ENCODE assay signal across 12 cellular contexts in the genomic region with DNA sequence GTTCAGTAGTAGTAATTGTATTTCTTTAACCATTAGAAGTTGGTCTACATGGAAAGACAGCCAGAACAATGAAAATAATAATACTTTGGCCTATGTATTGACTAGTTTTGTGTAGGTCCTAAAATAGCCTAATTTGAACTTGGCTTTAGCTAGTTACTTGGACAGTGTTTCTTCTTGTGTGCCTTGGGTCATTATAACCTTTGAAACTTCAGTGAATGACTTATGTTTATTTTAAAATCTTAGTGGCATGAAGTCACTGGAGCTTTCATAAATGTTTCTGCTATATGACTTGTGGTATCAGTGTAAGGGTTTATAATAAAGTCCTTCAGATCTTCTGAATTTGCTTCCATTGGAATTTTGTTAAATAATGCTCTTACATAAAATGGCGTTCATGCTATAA. TPM values are rescaled to one million over a fixed set of nuclear protein-coding genes. Genes with fewer than 3 reads are reported as not detected.
A peak's percentile ranks its signal among the peaks of the same experiment; 100 is the strongest.
DNase-seq lines count a peak whose midpoint lies in the region; ATAC-seq and TF ChIP-seq lines count a peak whose summit lies in the region.
"Had no signal": no experiment of that assay in that cellular context is flagged by ENCODE, and none has a peak within 500 bp of the region (broad histone marks: within the 10 kb centered on the region; RNA-seq: fewer than 3 reads in every experiment).

No MANE protein-coding gene starts in this region.

- peaks cover 73% of the 10 kb centered on the region for H3K4me1 Mint-ChIP-seq in activated T-cell treated with anti-CD3 and anti-CD28 coated beads, Interleukin-2, amount 50 U/mL, for 72 hours (ENCODE audit: low read depth)
- H3K4me1 Mint-ChIP-seq in stimulated activated effector memory CD8-positive, alpha-beta T cell treated with anti-CD3 and anti-CD28 coated beads, Interleukin-12 subunit alpha, Interleukin-12 subunit beta, amount 100 ng/mL, for 72 hours, result peaks cover 65% of the 10 kb centered on the region

- H3K4me1 ChIP-seq in OCI-LY1 (ENCODE audit: insufficient read depth, low read length, severe bottlenecking) (peaks cover 65% of the 10 kb centered on the region), colonic mucosa (peaks cover 33% of the 10 kb centered on the region)

- intact Hi-C loops in colonic mucosa (cut with DNase I), result no loop called here

- H3F3A ChIP-seq in OCI-LY1 (ENCODE audit: insufficient read depth, low read length), result no peaks in the 10 kb centered on the region; the same call in 1 of the 2 replicates

- no peak for DNase-seq in activated T-cell treated with anti-CD3 and anti-CD28 coated beads, Interleukin-2, amount 50 U/mL, for 72 hours
- DNase-seq in activated T-cell treated with anti-CD3 and anti-CD28 coated beads for 4 hours (no peak), colonic mucosa (no peak), retina (no peak), HK-2 (ENCODE audit: unreplicated experiment) (no peak)
- no peak for DNase-seq in stimulated activated effector memory CD8-positive, alpha-beta T cell treated with anti-CD3 and anti-CD28 coated beads, Interleukin-12 subunit alpha, Interleukin-12 subunit beta, amount 100 ng/mL, for 72 hours (ENCODE audit: low spot score in 2 of 2)
- DNase-seq: amniotic stem cell, NCI-H1105 treated with DMSO at 0.1 percent for 48 hours, tibial artery had no signal

- peaks cover 13 to 21% of the 10 kb centered on the region in 2 donors for H3K36me3 Mint-ChIP-seq in activated T-cell treated with anti-CD3 and anti-CD28 coated beads, Interleukin-2, amount 50 U/mL, for 72 hours (ENCODE audit: insufficient read depth in 2 of 2)
- H3K36me3 Mint-ChIP-seq in stimulated activated effector memory CD8-positive, alpha-beta T cell treated with anti-CD3 and anti-CD28 coated beads, Interleukin-12 subunit alpha, Interleukin-12 subunit beta, amount 100 ng/mL, for 72 hours, result peaks cover 44% of the 10 kb centered on the region

- H3K4me2 ChIP-seq in OCI-LY1 (ENCODE audit: low read length), result peak overlapping the region; percentile 47

- H3K9me3 ChIP-seq in OCI-LY1 (ENCODE audit: low read length) (no peaks in the 10 kb centered on the region), colonic mucosa (no peaks in the 10 kb centered on the region)
- H3K9me3 ChIP-seq: tibial artery had no signal

- H3K79me2 ChIP-seq in OCI-LY1 (ENCODE audit: insufficient read depth, low read length), result peaks cover 89% of the 10 kb centered on the region

- H3K27me3 ChIP-seq in OCI-LY1 (ENCODE audit: insufficient read depth, low read length) (no peaks in the 10 kb centered on the region), colonic mucosa (no peaks in the 10 kb centered on the region)
- H3K27me3 ChIP-seq: tibial artery had no signal

- H3K36me3 ChIP-seq in OCI-LY1 (ENCODE audit: insufficient read depth, low read length) (peaks cover 45% of the 10 kb centered on the region; the same call in 1 of the 2 replicates), colonic mucosa (no peaks in the 10 kb centered on the region)
- H3K36me3 ChIP-seq: tibial artery had no signal

- no peaks in the 10 kb centered on the region for H4K20me1 ChIP-seq in OCI-LY1 (ENCODE audit: insufficient read depth, low read length)

- peak overlapping the region; percentile 93 for H3K27ac Mint-ChIP-seq in activated T-cell treated with anti-CD3 and anti-CD28 coated beads, Interleukin-2, amount 50 U/mL, for 72 hours
- peak overlapping the region; percentile 75 for H3K27ac Mint-ChIP-seq in stimulated activated effector memory CD8-positive, alpha-beta T cell treated with anti-CD3 and anti-CD28 coated beads, Interleukin-12 subunit alpha, Interleukin-12 subunit beta, amount 100 ng/mL, for 72 hours

- no peak for TF ChIP-seq CTCF in OCI-LY1 (IDR thresholded peaks at IDR 0.05; ENCODE audit: low read length)
- TF ChIP-seq CTCF in colonic mucosa (IDR thresholded peaks at IDR 0.05), result no peak

- H2AFZ ChIP-seq in OCI-LY1 (ENCODE audit: low read length), result no peak overlapping the region

- H3K9ac ChIP-seq in OCI-LY1 (ENCODE audit: low read length) (peak overlapping the region; percentile 10; the same call in 1 of the 2 replicates), colonic mucosa (ENCODE audit: low read depth in 2 of 2, low read length in 2 of 2) (peak overlapping the region in 1 of 2 donors; percentile 60)

- H3K27ac ChIP-seq in OCI-LY1 (ENCODE audit: low read depth, low read length, poor library complexity, severe bottlenecking) (peak overlapping the region; percentile 29), colonic mucosa (peak overlapping the region; percentile 92)
- H3K27ac ChIP-seq: tibial artery had no signal

- no peaks in the 10 kb centered on the region for H3K9me2 ChIP-seq in OCI-LY1 (ENCODE audit: low read depth, low read length)

- H3K4me3 Mint-ChIP-seq in activated T-cell treated with anti-CD3 and anti-CD28 coated beads, Interleukin-2, amount 50 U/mL, for 72 hours, result peak overlapping the region; percentile 45 to 86
- peak overlapping the region; percentile 32 for H3K4me3 Mint-ChIP-seq in stimulated activated effector memory CD8-positive, alpha-beta T cell treated with anti-CD3 and anti-CD28 coated beads, Interleukin-12 subunit alpha, Interleukin-12 subunit beta, amount 100 ng/mL, for 72 hours

- H3K4me3 ChIP-seq in OCI-LY1 (ENCODE audit: low read depth, low read length, poor library complexity, severe bottlenecking) (peak overlapping the region; percentile 16), colonic mucosa (no peak overlapping the region)
- H3K4me3 ChIP-seq: tibial artery had no signal

- peaks cover 0 to 1% of the 10 kb centered on the region in 2 donors for H3K9me3 Mint-ChIP-seq in activated T-cell treated with anti-CD3 and anti-CD28 coated beads, Interleukin-2, amount 50 U/mL, for 72 hours
- no peaks in the 10 kb centered on the region for H3K9me3 Mint-ChIP-seq in stimulated activated effector memory CD8-positive, alpha-beta T cell treated with anti-CD3 and anti-CD28 coated beads, Interleukin-12 subunit alpha, Interleukin-12 subunit beta, amount 100 ng/mL, for 72 hours

- no peaks in the 10 kb centered on the region for H3K27me3 Mint-ChIP-seq in activated T-cell treated with anti-CD3 and anti-CD28 coated beads, Interleukin-2, amount 50 U/mL, for 72 hours (ENCODE audit: low read depth)

- no peak for ATAC-seq in activated T-cell treated with anti-CD3 and anti-CD28 coated beads, Interleukin-2, amount 50 U/mL, for 72 hours (replicated peaks in 1 of 2)
- no peak for ATAC-seq in stimulated activated effector memory CD8-positive, alpha-beta T cell treated with anti-CD3 and anti-CD28 coated beads, Interleukin-12 subunit alpha, Interleukin-12 subunit beta, amount 100 ng/mL, for 72 hours
- ATAC-seq in HG02588 (IDR thresholded peaks at IDR 0.05; ENCODE audit: unreplicated experiment), result no peak
- ATAC-seq: HepG2 had no signal

RNA-seq across cellular contexts. Expression of a gene that starts 2.6 kb away (rescaled TPM):
- total RNA-seq in activated T-cell treated with anti-CD3 and anti-CD28 coated beads, Interleukin-2, amount 50 U/mL, for 72 hours, result 10 to 100 TPM; 34.8 to 36.7 TPM
- total RNA-seq in colonic mucosa, result 10 to 100 TPM; 56.5 to 67.1 TPM

RNA-seq across cellular contexts. Expression of a gene that starts 4.5 kb away (rescaled TPM):
- total RNA-seq in activated T-cell treated with anti-CD3 and anti-CD28 coated beads, Interleukin-2, amount 50 U/mL, for 72 hours, result 100 to 1,000 TPM; 127 to 135 TPM
- total RNA-seq in colonic mucosa, result 100 to 1,000 TPM; 246 to 264 TPM
